ENCODE assay signal across 19 cellular contexts in genomic region chr17:29099527-29099926, GRCh38.
"Had no signal": no experiment of that assay in that cellular context is flagged by ENCODE, and none has a peak within 500 bp of the region (broad histone marks: within the 10 kb centered on the region; RNA-seq: fewer than 3 reads in every experiment).

No MANE protein-coding gene starts in this region.

- H3K9me3 Mint-ChIP-seq: endodermal cell, natural killer cell, T-cell had no signal

- DNase-seq: activated CD4-positive, alpha-beta T cell treated with anti-CD3 and anti-CD28 coated beads, Interleukin-2, amount 50 U/mL, for 1 hour; activated naive CD4-positive, alpha-beta T cell treated with anti-CD3 and anti-CD28 coated beads, Interleukin-2, amount 50 U/mL, for 16 hours; activated T-cell treated with anti-CD3 and anti-CD28 coated beads for 4 hours; amniotic stem cell; endodermal cell; foreskin keratinocyte; left cardiac atrium; natural killer cell; sigmoid colon; spleen; stimulated activated naive CD4-positive, alpha-beta T cell treated with Interleukin-2 at 50 U/mL for 16 hours; substantia nigra; T-cell; uterus had no signal

- H3K4me3 Mint-ChIP-seq: endodermal cell, natural killer cell, T-cell had no signal

- H3K4me3 ChIP-seq: hepatocyte, sigmoid colon, spleen, tibial nerve, uterus had no signal

- H3K27me3 Mint-ChIP-seq: T-cell had no signal

- H3K9me3 ChIP-seq: sigmoid colon, spleen, tibial nerve, uterus had no signal

- H3K4me1 Mint-ChIP-seq: natural killer cell, T-cell had no signal

- ATAC-seq: activated CD4-positive, CD25-positive, alpha-beta regulatory T cell treated with anti-CD3 and anti-CD28 coated beads, Interleukin-2, amount 50 U/mL, for 24 hours; foreskin keratinocyte; left cardiac atrium; natural killer cell; SK-N-SH treated with all-trans-retinoic acid at 6 μM for 48 hours; T-cell had no signal

- H3K4me1 ChIP-seq: sigmoid colon, spleen, tibial nerve, uterus had no signal

- H3K36me3 ChIP-seq: uterus had no signal

- H3K27ac ChIP-seq: foreskin keratinocyte, hepatocyte, parathyroid adenoma, sigmoid colon, spleen, tibial nerve, uterus had no signal

- H3K27ac Mint-ChIP-seq: endodermal cell had no signal

- H3K27me3 ChIP-seq: foreskin keratinocyte, hepatocyte, sigmoid colon, spleen, tibial nerve, uterus had no signal
